Comparison of ENCODE assay signal across 20 cellular contexts in genomic region chr13:81275666-81276258, GRCh38.
DNase-seq lines count a peak whose midpoint lies in the region; ATAC-seq, FAIRE-seq and TF ChIP-seq lines count a peak whose summit lies in the region.
"Had no signal": no experiment of that assay in that cellular context is flagged by ENCODE, and none has a peak within 500 bp of the region (broad histone marks: within the 10 kb centered on the region; RNA-seq: fewer than 3 reads in every experiment).

No MANE protein-coding gene starts in this region.

- no peaks in the 10 kb centered on the region for H3K79me1 ChIP-seq in mesendoderm (ENCODE audit: low read length)

- no CpG with 5 or more reads among the region's 8 CpGs for WGBS in mesendoderm (ENCODE audit: extremely low coverage, insufficient coverage, low lambda C conversion rate)

- in situ Hi-C loops in KBM-7 (cut with MboI; ENCODE audit: low pct_unique_long_range_greater_than_20kb, low sequenced_read_pairs): no loop called here

- TF ChIP-seq POLR2A in GM12892 (IDR thresholded peaks at IDR 0.05; ENCODE audit: low read depth, low read length): no peak

- H2AK5ac ChIP-seq in mesendoderm (ENCODE audit: low read length): no peak overlapping the region

- H3K4me3 ChIP-seq in mesendoderm (ENCODE audit: low read length): no peak overlapping the region
- H3K4me3 ChIP-seq: A549, Peyer's patch had no signal

- no peak for TF ChIP-seq RAD21 in Ishikawa (IDR thresholded peaks at IDR 0.05; ENCODE audit: low read depth)

- H3K4me2 ChIP-seq in mesendoderm (ENCODE audit: low read length): no peak overlapping the region
- H3K4me2 ChIP-seq: A549, SK-N-SH had no signal

- H2BK15ac ChIP-seq in mesendoderm (replicated peaks; ENCODE audit: low read depth): no peak overlapping the region

- no peak for TF ChIP-seq EP300 in Ishikawa (IDR thresholded peaks at IDR 0.05; ENCODE audit: borderline replicate concordance)

- POLR2A ChIA-PET in WTC11 (lab: Charles Lee): no interaction called here

- H2BK120ac ChIP-seq in mesendoderm (ENCODE audit: low read depth, low read length): no peak overlapping the region

- H3K4me1 ChIP-seq in mesendoderm (ENCODE audit: control insufficient read depth, low read depth, low read length): no peaks in the 10 kb centered on the region
- H3K4me1 ChIP-seq: A549, Peyer's patch had no signal

- no peaks in the 10 kb centered on the region for H3K27me3 Mint-ChIP-seq in WTC11 (ENCODE audit: low read depth)
- H3K27me3 Mint-ChIP-seq in chondrocyte (ENCODE audit: low read depth): peaks cover 2% of the 10 kb centered on the region

- no peaks in the 10 kb centered on the region for H3K79me2 ChIP-seq in mesendoderm (ENCODE audit: control insufficient read depth, insufficient read depth, low read length)

- TF ChIP-seq CTCF in WTC11 (IDR thresholded peaks at IDR 0.05): no peak
- no peak for TF ChIP-seq CTCF in chondrocyte (IDR thresholded peaks at IDR 0.05)

- no peak overlapping the region for H4K8ac ChIP-seq in mesendoderm (ENCODE audit: low read depth, low read length)

- H3K18ac ChIP-seq in mesendoderm (ENCODE audit: low read length): no peak overlapping the region

- no peak overlapping the region for H3K56ac ChIP-seq in mesendoderm (ENCODE audit: low read length)

- CTCF ChIA-PET in WTC11 (lab: Charles Lee): no interaction called here

- H3K9me3 Mint-ChIP-seq in WTC11: peaks cover 40% of the 10 kb centered on the region
- peaks cover 23% of the 10 kb centered on the region for H3K9me3 Mint-ChIP-seq in chondrocyte (ENCODE audit: low read depth)

- H3K23ac ChIP-seq in mesendoderm (ENCODE audit: low read length): no peak overlapping the region

- H3K36me3 Mint-ChIP-seq in WTC11 (peaks cover 21% of the 10 kb centered on the region), chondrocyte (ENCODE audit: low read depth) (no peaks in the 10 kb centered on the region)

- ATAC-seq in WTC11: no peak
- ATAC-seq: A549, HCT116, Right ventricle myocardium inferior had no signal

- FAIRE-seq in GM12892 (lab: Jason Lieb, UNC): no peak
- FAIRE-seq: A549 had no signal

- DNase-seq in NCI-H82 (lab: John Stamatoyannopoulos, UW) (peak; percentile 32), NCI-H82 treated with DMSO at 0.1 percent for 48 hours (lab: John Stamatoyannopoulos, UW; ENCODE audit: unreplicated experiment) (no peak), WTC11 (ENCODE audit: low spot score) (peak; percentile 34), mesendoderm (peak; percentile 55), KBM-7 (no peak), chondrocyte (ENCODE audit: low spot score) (no peak), GM12892 (ENCODE audit: insufficient read length) (no peak)
- DNase-seq: C1 segment of cervical spinal cord, Kasumi-1, NCI-H1105, NCI-H1694, NCI-H2171 treated with DMSO at 0.1 percent for 48 hours, NCI-H446 treated with DMSO at 0.1 percent for 48 hours, Peyer's patch, SK-N-SH, T-helper 1 cell had no signal

- no peaks in the 10 kb centered on the region for H3K36me3 ChIP-seq in mesendoderm (ENCODE audit: control insufficient read depth, insufficient read depth, low read length)
- H3K36me3 ChIP-seq: Peyer's patch had no signal

- no peak overlapping the region for H4K5ac ChIP-seq in mesendoderm (ENCODE audit: low read length)

- no peak overlapping the region for H3K4ac ChIP-seq in mesendoderm (ENCODE audit: low read depth, low read length)

- H2BK5ac ChIP-seq in mesendoderm (ENCODE audit: low read length): no peak overlapping the region

- H3K4me3 Mint-ChIP-seq in WTC11 (no peak overlapping the region), chondrocyte (ENCODE audit: unreplicated experiment) (no peak overlapping the region)

- H3K27ac ChIP-seq in mesendoderm (ENCODE audit: low read depth, low read length): no peak overlapping the region
- H3K27ac ChIP-seq: A549, Peyer's patch had no signal

- H3K4me1 Mint-ChIP-seq in WTC11: no peaks in the 10 kb centered on the region
- no peaks in the 10 kb centered on the region for H3K4me1 Mint-ChIP-seq in chondrocyte (ENCODE audit: low read depth)

- no peak overlapping the region for H3K9ac ChIP-seq in mesendoderm (ENCODE audit: low read length)
- H3K9ac ChIP-seq: SK-N-SH had no signal

- no peak overlapping the region for H3K27ac Mint-ChIP-seq in WTC11
- H3K27ac Mint-ChIP-seq in chondrocyte (ENCODE audit: unreplicated experiment): no peak overlapping the region

- no peaks in the 10 kb centered on the region for H3K27me3 ChIP-seq in mesendoderm (ENCODE audit: insufficient read depth, low read length, poor library complexity)
- H3K27me3 ChIP-seq: Peyer's patch had no signal

TF ChIP-seq in Ishikawa, 13 proteins besides CTCF, POLR2A, EP300 and RAD21:
- TF ChIP-seq TEAD4 (IDR thresholded peaks at IDR 0.05): no peak
- peak; percentile 5; the same call in 1 of the 2 replicates for TF ChIP-seq USF1 (IDR thresholded peaks at IDR 0.05)

TF ChIP-seq in WTC11, 78 proteins besides CTCF, POLR2A, EP300 and RAD21:
- TF ChIP-seq OVOL2 (CRISPR knock-in tag; IDR thresholded peaks at IDR 0.05; ENCODE audit: borderline replicate concordance) (no peak), ZBTB21 (CRISPR knock-in tag; IDR thresholded peaks at IDR 0.05; ENCODE audit: borderline replicate concordance) (no peak), ZNF263 (CRISPR knock-in tag; IDR thresholded peaks at IDR 0.05; ENCODE audit: low read depth) (no peak), PRDM15 (CRISPR knock-in tag; IDR thresholded peaks at IDR 0.05) (no peak), ZNF671 (CRISPR knock-in tag; IDR thresholded peaks at IDR 0.05) (no peak)
- TF ChIP-seq, protein P1, sequence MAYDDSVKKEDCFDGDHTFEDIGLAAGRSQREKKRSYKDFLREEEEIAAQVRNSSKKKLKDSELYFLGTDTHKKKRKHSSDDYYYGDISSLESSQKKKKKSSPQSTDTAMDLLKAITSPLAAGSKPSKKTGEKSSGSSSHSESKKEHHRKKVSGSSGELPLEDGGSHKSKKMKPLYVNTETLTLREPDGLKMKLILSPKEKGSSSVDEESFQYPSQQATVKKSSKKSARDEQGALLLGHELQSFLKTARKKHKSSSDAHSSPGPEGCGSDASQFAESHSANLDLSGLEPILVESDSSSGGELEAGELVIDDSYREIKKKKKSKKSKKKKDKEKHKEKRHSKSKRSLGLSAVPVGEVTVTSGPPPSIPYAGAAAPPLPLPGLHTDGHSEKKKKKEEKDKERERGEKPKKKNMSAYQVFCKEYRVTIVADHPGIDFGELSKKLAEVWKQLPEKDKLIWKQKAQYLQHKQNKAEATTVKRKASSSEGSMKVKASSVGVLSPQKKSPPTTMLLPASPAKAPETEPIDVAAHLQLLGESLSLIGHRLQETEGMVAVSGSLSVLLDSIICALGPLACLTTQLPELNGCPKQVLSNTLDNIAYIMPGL (CRISPR knock-in tag; IDR thresholded peaks at IDR 0.05): no peak
TF ChIP-seq in WTC11: peak in this region for 0.

Comparison
In these comparisons a context has a peak if more than half of its experiments do, and no peak if none do; other contexts are left out.
1. DNase-seq: peak in NCI-H82 (single experiment), WTC11 (single experiment) and mesendoderm (single experiment); none in NCI-H82 treated with DMSO at 0.1 percent for 48 hours (single experiment), KBM-7 (single experiment), chondrocyte (single experiment) and GM12892 (single experiment).